Comparison of ENCODE assay signal across 2 cellular contexts in the genomic region with DNA sequence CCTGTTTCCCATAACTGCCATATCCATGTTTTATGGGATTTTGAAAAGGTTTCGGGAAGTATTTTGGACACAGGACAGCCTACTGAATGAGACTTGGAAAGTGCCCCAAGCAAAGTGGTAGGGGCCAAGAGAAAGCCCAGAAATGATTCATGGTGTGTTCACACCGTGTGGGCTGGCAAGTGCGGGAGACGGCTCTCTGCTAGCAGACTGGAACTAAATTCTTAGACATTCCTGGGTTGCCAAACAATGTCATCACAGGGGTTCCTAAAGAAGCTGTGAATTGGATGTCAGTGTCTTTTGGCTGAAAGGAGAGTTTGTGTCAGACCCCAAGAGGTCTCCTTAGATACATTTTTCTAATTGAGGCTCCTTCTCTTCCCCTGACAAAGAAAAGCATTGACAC.
TF ChIP-seq lines count a peak whose summit lies in the region.

No MANE protein-coding gene starts in this region.

TF ChIP-seq in GM23338, 12 proteins besides CTCF, POLR2A, EP300 and RAD21 (continued from another document):
- TF ChIP-seq, protein P1, sequence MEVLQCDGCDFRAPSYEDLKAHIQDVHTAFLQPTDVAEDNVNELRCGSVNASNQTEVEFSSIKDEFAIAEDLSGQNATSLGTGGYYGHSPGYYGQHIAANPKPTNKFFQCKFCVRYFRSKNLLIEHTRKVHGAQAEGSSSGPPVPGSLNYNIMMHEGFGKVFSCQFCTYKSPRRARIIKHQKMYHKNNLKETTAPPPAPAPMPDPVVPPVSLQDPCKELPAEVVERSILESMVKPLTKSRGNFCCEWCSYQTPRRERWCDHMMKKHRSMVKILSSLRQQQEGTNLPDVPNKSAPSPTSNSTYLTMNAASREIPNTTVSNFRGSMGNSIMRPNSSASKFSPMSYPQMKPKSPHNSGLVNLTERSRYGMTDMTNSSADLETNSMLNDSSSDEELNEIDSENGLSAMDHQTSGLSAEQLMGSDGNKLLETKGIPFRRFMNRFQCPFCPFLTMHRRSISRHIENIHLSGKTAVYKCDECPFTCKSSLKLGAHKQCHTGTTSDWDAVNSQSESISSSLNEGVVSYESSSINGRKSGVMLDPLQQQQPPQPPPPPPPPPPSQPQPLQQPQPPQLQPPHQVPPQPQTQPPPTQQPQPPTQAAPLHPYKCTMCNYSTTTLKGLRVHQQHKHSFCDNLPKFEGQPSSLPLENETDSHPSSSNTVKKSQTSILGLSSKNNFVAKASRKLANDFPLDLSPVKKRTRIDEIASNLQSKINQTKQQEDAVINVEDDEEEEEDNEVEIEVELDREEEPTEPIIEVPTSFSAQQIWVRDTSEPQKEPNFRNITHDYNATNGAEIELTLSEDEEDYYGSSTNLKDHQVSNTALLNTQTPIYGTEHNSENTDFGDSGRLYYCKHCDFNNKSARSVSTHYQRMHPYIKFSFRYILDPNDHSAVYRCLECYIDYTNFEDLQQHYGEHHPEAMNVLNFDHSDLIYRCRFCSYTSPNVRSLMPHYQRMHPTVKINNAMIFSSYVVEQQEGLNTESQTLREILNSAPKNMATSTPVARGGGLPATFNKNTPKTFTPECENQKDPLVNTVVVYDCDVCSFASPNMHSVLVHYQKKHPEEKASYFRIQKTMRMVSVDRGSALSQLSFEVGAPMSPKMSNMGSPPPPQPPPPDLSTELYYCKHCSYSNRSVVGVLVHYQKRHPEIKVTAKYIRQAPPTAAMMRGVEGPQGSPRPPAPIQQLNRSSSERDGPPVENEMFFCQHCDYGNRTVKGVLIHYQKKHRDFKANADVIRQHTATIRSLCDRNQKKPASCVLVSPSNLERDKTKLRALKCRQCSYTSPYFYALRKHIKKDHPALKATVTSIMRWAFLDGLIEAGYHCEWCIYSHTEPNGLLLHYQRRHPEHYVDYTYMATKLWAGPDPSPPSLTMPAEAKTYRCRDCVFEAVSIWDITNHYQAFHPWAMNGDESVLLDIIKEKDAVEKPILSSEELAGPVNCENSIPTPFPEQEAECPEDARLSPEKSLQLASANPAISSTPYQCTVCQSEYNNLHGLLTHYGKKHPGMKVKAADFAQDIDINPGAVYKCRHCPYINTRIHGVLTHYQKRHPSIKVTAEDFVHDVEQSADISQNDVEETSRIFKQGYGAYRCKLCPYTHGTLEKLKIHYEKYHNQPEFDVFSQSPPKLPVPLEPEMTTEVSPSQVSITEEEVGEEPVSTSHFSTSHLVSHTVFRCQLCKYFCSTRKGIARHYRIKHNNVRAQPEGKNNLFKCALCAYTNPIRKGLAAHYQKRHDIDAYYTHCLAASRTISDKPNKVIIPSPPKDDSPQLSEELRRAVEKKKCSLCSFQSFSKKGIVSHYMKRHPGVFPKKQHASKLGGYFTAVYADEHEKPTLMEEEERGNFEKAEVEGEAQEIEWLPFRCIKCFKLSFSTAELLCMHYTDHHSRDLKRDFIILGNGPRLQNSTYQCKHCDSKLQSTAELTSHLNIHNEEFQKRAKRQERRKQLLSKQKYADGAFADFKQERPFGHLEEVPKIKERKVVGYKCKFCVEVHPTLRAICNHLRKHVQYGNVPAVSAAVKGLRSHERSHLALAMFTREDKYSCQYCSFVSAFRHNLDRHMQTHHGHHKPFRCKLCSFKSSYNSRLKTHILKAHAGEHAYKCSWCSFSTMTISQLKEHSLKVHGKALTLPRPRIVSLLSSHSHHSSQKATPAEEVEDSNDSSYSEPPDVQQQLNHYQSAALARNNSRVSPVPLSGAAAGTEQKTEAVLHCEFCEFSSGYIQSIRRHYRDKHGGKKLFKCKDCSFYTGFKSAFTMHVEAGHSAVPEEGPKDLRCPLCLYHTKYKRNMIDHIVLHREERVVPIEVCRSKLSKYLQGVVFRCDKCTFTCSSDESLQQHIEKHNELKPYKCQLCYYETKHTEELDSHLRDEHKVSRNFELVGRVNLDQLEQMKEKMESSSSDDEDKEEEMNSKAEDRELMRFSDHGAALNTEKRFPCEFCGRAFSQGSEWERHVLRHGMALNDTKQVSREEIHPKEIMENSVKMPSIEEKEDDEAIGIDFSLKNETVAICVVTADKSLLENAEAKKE (CRISPR knock-in tag; IDR thresholded peaks at IDR 0.05) = no peak
- TF ChIP-seq NANOG (IDR thresholded peaks at IDR 0.05; ENCODE audit: borderline replicate concordance) = no peak
- TF ChIP-seq, protein P2, sequence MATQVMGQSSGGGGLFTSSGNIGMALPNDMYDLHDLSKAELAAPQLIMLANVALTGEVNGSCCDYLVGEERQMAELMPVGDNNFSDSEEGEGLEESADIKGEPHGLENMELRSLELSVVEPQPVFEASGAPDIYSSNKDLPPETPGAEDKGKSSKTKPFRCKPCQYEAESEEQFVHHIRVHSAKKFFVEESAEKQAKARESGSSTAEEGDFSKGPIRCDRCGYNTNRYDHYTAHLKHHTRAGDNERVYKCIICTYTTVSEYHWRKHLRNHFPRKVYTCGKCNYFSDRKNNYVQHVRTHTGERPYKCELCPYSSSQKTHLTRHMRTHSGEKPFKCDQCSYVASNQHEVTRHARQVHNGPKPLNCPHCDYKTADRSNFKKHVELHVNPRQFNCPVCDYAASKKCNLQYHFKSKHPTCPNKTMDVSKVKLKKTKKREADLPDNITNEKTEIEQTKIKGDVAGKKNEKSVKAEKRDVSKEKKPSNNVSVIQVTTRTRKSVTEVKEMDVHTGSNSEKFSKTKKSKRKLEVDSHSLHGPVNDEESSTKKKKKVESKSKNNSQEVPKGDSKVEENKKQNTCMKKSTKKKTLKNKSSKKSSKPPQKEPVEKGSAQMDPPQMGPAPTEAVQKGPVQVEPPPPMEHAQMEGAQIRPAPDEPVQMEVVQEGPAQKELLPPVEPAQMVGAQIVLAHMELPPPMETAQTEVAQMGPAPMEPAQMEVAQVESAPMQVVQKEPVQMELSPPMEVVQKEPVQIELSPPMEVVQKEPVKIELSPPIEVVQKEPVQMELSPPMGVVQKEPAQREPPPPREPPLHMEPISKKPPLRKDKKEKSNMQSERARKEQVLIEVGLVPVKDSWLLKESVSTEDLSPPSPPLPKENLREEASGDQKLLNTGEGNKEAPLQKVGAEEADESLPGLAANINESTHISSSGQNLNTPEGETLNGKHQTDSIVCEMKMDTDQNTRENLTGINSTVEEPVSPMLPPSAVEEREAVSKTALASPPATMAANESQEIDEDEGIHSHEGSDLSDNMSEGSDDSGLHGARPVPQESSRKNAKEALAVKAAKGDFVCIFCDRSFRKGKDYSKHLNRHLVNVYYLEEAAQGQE (IDR thresholded peaks at IDR 0.05; ENCODE audit: unreplicated experiment) = no peak
- no peak for TF ChIP-seq ZNF331 (CRISPR knock-in tag; IDR thresholded peaks at IDR 0.05; ENCODE audit: low read depth)

TF ChIP-seq in GM12878, 131 proteins besides CTCF, POLR2A, EP300 and RAD21 (continued from another document):
- TF ChIP-seq, protein P3, sequence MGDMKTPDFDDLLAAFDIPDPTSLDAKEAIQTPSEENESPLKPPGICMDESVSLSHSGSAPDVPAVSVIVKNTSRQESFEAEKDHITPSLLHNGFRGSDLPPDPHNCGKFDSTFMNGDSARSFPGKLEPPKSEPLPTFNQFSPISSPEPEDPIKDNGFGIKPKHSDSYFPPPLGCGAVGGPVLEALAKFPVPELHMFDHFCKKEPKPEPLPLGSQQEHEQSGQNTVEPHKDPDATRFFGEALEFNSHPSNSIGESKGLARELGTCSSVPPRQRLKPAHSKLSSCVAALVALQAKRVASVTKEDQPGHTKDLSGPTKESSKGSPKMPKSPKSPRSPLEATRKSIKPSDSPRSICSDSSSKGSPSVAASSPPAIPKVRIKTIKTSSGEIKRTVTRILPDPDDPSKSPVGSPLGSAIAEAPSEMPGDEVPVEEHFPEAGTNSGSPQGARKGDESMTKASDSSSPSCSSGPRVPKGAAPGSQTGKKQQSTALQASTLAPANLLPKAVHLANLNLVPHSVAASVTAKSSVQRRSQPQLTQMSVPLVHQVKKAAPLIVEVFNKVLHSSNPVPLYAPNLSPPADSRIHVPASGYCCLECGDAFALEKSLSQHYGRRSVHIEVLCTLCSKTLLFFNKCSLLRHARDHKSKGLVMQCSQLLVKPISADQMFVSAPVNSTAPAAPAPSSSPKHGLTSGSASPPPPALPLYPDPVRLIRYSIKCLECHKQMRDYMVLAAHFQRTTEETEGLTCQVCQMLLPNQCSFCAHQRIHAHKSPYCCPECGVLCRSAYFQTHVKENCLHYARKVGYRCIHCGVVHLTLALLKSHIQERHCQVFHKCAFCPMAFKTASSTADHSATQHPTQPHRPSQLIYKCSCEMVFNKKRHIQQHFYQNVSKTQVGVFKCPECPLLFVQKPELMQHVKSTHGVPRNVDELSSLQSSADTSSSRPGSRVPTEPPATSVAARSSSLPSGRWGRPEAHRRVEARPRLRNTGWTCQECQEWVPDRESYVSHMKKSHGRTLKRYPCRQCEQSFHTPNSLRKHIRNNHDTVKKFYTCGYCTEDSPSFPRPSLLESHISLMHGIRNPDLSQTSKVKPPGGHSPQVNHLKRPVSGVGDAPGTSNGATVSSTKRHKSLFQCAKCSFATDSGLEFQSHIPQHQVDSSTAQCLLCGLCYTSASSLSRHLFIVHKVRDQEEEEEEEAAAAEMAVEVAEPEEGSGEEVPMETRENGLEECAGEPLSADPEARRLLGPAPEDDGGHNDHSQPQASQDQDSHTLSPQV (IDR thresholded peaks at IDR 0.05) = no peak
- TF ChIP-seq IKZF2 (IDR thresholded peaks at IDR 0.05) (no peak), TCF12 (IDR thresholded peaks at IDR 0.05; ENCODE audit: low read depth, low read length) (no peak), JUNB (IDR thresholded peaks at IDR 0.05) (no peak)
- TF ChIP-seq, protein P4, sequence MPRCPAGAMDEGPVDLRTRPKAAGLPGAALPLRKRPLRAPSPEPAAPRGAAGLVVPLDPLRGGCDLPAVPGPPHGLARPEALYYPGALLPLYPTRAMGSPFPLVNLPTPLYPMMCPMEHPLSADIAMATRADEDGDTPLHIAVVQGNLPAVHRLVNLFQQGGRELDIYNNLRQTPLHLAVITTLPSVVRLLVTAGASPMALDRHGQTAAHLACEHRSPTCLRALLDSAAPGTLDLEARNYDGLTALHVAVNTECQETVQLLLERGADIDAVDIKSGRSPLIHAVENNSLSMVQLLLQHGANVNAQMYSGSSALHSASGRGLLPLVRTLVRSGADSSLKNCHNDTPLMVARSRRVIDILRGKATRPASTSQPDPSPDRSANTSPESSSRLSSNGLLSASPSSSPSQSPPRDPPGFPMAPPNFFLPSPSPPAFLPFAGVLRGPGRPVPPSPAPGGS (IDR thresholded peaks at IDR 0.05; ENCODE audit: borderline replicate concordance, insufficient read depth, low read depth, low read length, poor library complexity, severe bottlenecking) = peak; percentile 10
